ENCODE assay signal across 12 cellular contexts in the genomic region with DNA sequence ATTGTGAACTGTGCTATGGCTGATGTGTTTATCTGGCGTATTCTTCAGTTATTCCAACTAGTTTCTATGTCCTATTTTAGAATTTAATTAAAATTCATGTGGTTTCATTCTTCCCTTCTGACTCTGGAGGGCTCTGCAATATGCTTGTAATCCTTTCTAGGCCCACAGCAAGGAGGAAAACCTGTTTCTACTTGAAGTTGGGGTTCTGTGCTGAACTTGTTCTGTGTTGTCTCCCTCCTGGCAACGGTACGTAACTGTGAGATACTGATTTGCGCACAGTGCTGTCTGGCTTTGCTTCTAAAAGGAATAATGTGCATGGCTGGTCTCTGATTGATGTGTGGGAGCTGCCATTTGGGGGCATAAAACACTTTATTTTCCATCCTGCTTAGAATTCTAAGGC.
"Had no signal": no experiment of that assay in that cellular context is flagged by ENCODE, and none has a peak within 500 bp of the region (broad histone marks: within the 10 kb centered on the region; RNA-seq: fewer than 3 reads in every experiment).

No MANE protein-coding gene starts in this region.

- H3K36me3 ChIP-seq: suprapubic skin, tibial nerve had no signal

- H3K36me3 Mint-ChIP-seq: activated naive CD8-positive, alpha-beta T cell; immature natural killer cell; memory B cell; natural killer cell treated with Interleukin-12 subunit alpha and Interleukin-12 subunit beta and Interleukin-15 and Interleukin-18, amount 100 ng/mL, for 72 hours had no signal

- FAIRE-seq: bronchial epithelial cell, colon had no signal

- H3K9me3 ChIP-seq: suprapubic skin, tibial nerve had no signal

- H3K27ac ChIP-seq: suprapubic skin, tibial nerve had no signal

- H3K27me3 ChIP-seq: suprapubic skin, tibial nerve had no signal

- DNase-seq: hippocampal formation, posterior cingulate gyrus had no signal

- H3K4me1 ChIP-seq: tibial nerve had no signal

- H3K4me3 ChIP-seq: suprapubic skin, tibial nerve had no signal

- H3K9me3 Mint-ChIP-seq: memory B cell; natural killer cell treated with Interleukin-12 subunit alpha and Interleukin-12 subunit beta and Interleukin-15 and Interleukin-18, amount 100 ng/mL, for 72 hours; T-helper 2 cell treated with Interferon-gamma antibody and Interleukin-4, amounts not matched to agents 5 μg/mL and 100 μg/mL, for 36 hours had no signal

- H3K27ac Mint-ChIP-seq: activated CD4-positive, alpha-beta T cell treated with anti-CD3 and anti-CD28 coated beads for 36 hours; activated naive CD8-positive, alpha-beta T cell; immature natural killer cell; memory B cell; natural killer cell treated with Interleukin-12 subunit alpha and Interleukin-12 subunit beta and Interleukin-15 and Interleukin-18, amount 100 ng/mL, for 72 hours; T-helper 2 cell treated with Interferon-gamma antibody and Interleukin-4, amounts not matched to agents 5 μg/mL and 100 μg/mL, for 36 hours had no signal

- H3K4me3 Mint-ChIP-seq: activated CD4-positive, alpha-beta T cell treated with anti-CD3 and anti-CD28 coated beads for 36 hours; activated naive CD8-positive, alpha-beta T cell; memory B cell; natural killer cell treated with Interleukin-12 subunit alpha and Interleukin-12 subunit beta and Interleukin-15 and Interleukin-18, amount 100 ng/mL, for 72 hours; T-helper 2 cell treated with Interferon-gamma antibody and Interleukin-4, amounts not matched to agents 5 μg/mL and 100 μg/mL, for 36 hours had no signal
